In the genomic region with DNA sequence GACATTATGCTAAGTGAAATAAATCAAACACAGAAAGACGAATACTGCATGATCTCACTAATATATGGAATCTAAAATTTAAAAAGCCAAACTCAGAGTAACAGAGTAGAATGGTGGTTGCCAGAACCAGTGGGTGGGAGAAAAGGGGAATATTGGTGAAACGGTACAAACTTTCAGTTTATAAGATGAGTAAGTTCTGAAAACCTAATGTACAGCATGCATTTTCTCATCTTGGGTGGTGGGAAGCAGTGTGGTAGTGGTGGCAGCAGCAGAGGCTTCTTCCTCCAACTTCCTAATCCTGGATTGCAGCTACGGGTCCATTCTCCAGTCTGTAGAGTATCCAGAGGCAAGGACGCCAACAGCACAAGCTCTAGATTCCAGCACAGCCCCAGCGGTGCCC, we compare ENCODE assay signal across 19 cellular contexts. TPM values are rescaled to one million over a fixed set of nuclear protein-coding genes. Genes with fewer than 3 reads are reported as not detected.
A peak's percentile ranks its signal among the peaks of the same experiment; 100 is the strongest.
DNase-seq lines count a peak whose midpoint lies in the region; ATAC-seq and TF ChIP-seq lines count a peak whose summit lies in the region.
"Had no signal": no experiment of that assay in that cellular context is flagged by ENCODE, and none has a peak within 500 bp of the region (broad histone marks: within the 10 kb centered on the region; RNA-seq: fewer than 3 reads in every experiment).

No MANE protein-coding gene starts in this region.

- no peak for DNase-seq in activated T-cell treated with anti-CD3 and anti-CD28 coated beads, Interleukin-2, amount 50 U/mL, for 4 hours
- no peak for DNase-seq in activated T-cell treated with anti-CD3 and anti-CD28 coated beads, Interleukin-2, amount 50 U/mL, for 48 hours
- DNase-seq in GM23338 (ENCODE audit: low spot score) = no peak
- no peak for DNase-seq in effector memory CD8-positive, alpha-beta T cell
- no peak for DNase-seq in stimulated activated naive B cell treated with anti-CD40 and anti-IgM and Interleukin-4, amounts not matched to agents 10 μg/mL and 1 μg/mL and 100 μg/mL, for 72 hours
- no peak for DNase-seq in retina
- DNase-seq in hypothalamus (lab: John Stamatoyannopoulos, UW) = no peak
- DNase-seq in NCI-H510A (lab: John Stamatoyannopoulos, UW) = no peak
- DNase-seq: DMS79, NCI-H1092 treated with DMSO at 0.1 percent for 48 hours, NCI-H146, NCI-H2029 treated with DMSO at 0.1 percent for 48 hours, NCI-H2171, NCI-H69, Peyer's patch had no signal

- peaks cover 6% of the 10 kb centered on the region for H3K36me3 Mint-ChIP-seq in activated T-cell treated with anti-CD3 and anti-CD28 coated beads, Interleukin-2, amount 50 U/mL, for 4 hours (ENCODE audit: insufficient read depth)
- peaks cover 3% of the 10 kb centered on the region; the same call in 1 of the 3 replicates for H3K36me3 Mint-ChIP-seq in GM23338 (ENCODE audit: low read depth)
- peaks cover 4% of the 10 kb centered on the region for H3K36me3 Mint-ChIP-seq in effector memory CD8-positive, alpha-beta T cell (ENCODE audit: insufficient read depth)
- H3K36me3 Mint-ChIP-seq in stimulated activated naive B cell treated with anti-CD40 and anti-IgM and Interleukin-4, amounts not matched to agents 10 μg/mL and 1 μg/mL and 100 μg/mL, for 72 hours = peaks cover 13 to 20% of the 10 kb centered on the region in 2 donors

- TF ChIP-seq CTCF in GM23338 (conservative IDR thresholded peaks at IDR 0.05; ENCODE audit: low read depth in 2 of 2) = no peak

- no peak overlapping the region for H3K4me3 ChIP-seq in GM23338
- H3K4me3 ChIP-seq: A549, BLaER1, K562, Peyer's patch had no signal

- no peak overlapping the region for H2AFZ ChIP-seq in GM23338

- H3K9me3 Mint-ChIP-seq in activated T-cell treated with anti-CD3 and anti-CD28 coated beads, Interleukin-2, amount 50 U/mL, for 4 hours = no peaks in the 10 kb centered on the region
- H3K9me3 Mint-ChIP-seq in GM23338 = no peaks in the 10 kb centered on the region; the same call in 2 of the 3 replicates
- H3K9me3 Mint-ChIP-seq in effector memory CD8-positive, alpha-beta T cell = peaks cover 0 to 2% of the 10 kb centered on the region in 2 donors
- peaks cover 4 to 7% of the 10 kb centered on the region in 2 donors for H3K9me3 Mint-ChIP-seq in stimulated activated naive B cell treated with anti-CD40 and anti-IgM and Interleukin-4, amounts not matched to agents 10 μg/mL and 1 μg/mL and 100 μg/mL, for 72 hours

- no peaks in the 10 kb centered on the region for H3K27me3 ChIP-seq in GM23338 (ENCODE audit: insufficient read depth)
- H3K27me3 ChIP-seq: BLaER1, Peyer's patch had no signal

- H3K79me2 ChIP-seq in GM23338 (replicated peaks; ENCODE audit: insufficient read depth) = peaks cover 100% of the 10 kb centered on the region

- H3K4me3 Mint-ChIP-seq in activated T-cell treated with anti-CD3 and anti-CD28 coated beads, Interleukin-2, amount 50 U/mL, for 4 hours = no peak overlapping the region
- no peak overlapping the region for H3K4me3 Mint-ChIP-seq in GM23338
- H3K4me3 Mint-ChIP-seq in effector memory CD8-positive, alpha-beta T cell = no peak overlapping the region
- no peak overlapping the region for H3K4me3 Mint-ChIP-seq in stimulated activated naive B cell treated with anti-CD40 and anti-IgM and Interleukin-4, amounts not matched to agents 10 μg/mL and 1 μg/mL and 100 μg/mL, for 72 hours

- peaks cover 64% of the 10 kb centered on the region for H3K4me1 Mint-ChIP-seq in activated T-cell treated with anti-CD3 and anti-CD28 coated beads, Interleukin-2, amount 50 U/mL, for 4 hours (ENCODE audit: low read depth)
- peaks cover 13% of the 10 kb centered on the region for H3K4me1 Mint-ChIP-seq in GM23338
- peaks cover 49 to 66% of the 10 kb centered on the region in 2 donors for H3K4me1 Mint-ChIP-seq in effector memory CD8-positive, alpha-beta T cell (ENCODE audit: low read depth in 2 of 2)
- peaks cover 30 to 54% of the 10 kb centered on the region in 2 donors for H3K4me1 Mint-ChIP-seq in stimulated activated naive B cell treated with anti-CD40 and anti-IgM and Interleukin-4, amounts not matched to agents 10 μg/mL and 1 μg/mL and 100 μg/mL, for 72 hours

- peaks cover 8% of the 10 kb centered on the region; the same call in 1 of the 2 replicates for H3K4me1 ChIP-seq in GM23338 (ENCODE audit: insufficient read depth)
- H3K4me1 ChIP-seq: A549, BLaER1 had no signal

- peak; percentile 27 to 50 for ATAC-seq in activated T-cell treated with anti-CD3 and anti-CD28 coated beads, Interleukin-2, amount 50 U/mL, for 4 hours
- ATAC-seq in GM23338 = peak; percentile 49
- no peak for ATAC-seq in effector memory CD8-positive, alpha-beta T cell (replicated peaks)
- ATAC-seq in stimulated activated naive B cell treated with anti-CD40 and anti-IgM and Interleukin-4, amounts not matched to agents 10 μg/mL and 1 μg/mL and 100 μg/mL, for 72 hours (replicated peaks) = no peak
- ATAC-seq: A549, Right ventricle myocardium inferior had no signal

- H3F3A ChIP-seq in GM23338 (replicated peaks; ENCODE audit: low read depth) = no peaks in the 10 kb centered on the region

- no peak overlapping the region for H3K27ac ChIP-seq in GM23338 (ENCODE audit: low read depth)
- H3K27ac ChIP-seq: A549, BLaER1, Peyer's patch had no signal

- H3K9me2 ChIP-seq in GM23338 (ENCODE audit: insufficient read depth) = no peaks in the 10 kb centered on the region

- no peaks in the 10 kb centered on the region for H3K27me3 Mint-ChIP-seq in activated T-cell treated with anti-CD3 and anti-CD28 coated beads, Interleukin-2, amount 50 U/mL, for 4 hours (ENCODE audit: low read depth)
- H3K27me3 Mint-ChIP-seq in GM23338 (ENCODE audit: insufficient read depth, low read depth, poor library complexity) = peaks cover 5% of the 10 kb centered on the region
- no peaks in the 10 kb centered on the region for H3K27me3 Mint-ChIP-seq in effector memory CD8-positive, alpha-beta T cell
- H3K27me3 Mint-ChIP-seq in stimulated activated naive B cell treated with anti-CD40 and anti-IgM and Interleukin-4, amounts not matched to agents 10 μg/mL and 1 μg/mL and 100 μg/mL, for 72 hours = no peaks in the 10 kb centered on the region

- H4K20me1 ChIP-seq in GM23338 (replicated peaks; ENCODE audit: insufficient read depth) = peaks cover 21% of the 10 kb centered on the region

- H3K36me3 ChIP-seq in GM23338 (ENCODE audit: insufficient read depth) = no peaks in the 10 kb centered on the region
- H3K36me3 ChIP-seq: Peyer's patch had no signal

- H3K4me2 ChIP-seq in GM23338 = no peak overlapping the region
- H3K4me2 ChIP-seq: A549, BLaER1 had no signal

- no peak overlapping the region for H3K27ac Mint-ChIP-seq in GM23338
- peak overlapping the region; percentile 34 to 44 for H3K27ac Mint-ChIP-seq in effector memory CD8-positive, alpha-beta T cell
- peak overlapping the region; percentile 20 for H3K27ac Mint-ChIP-seq in stimulated activated naive B cell treated with anti-CD40 and anti-IgM and Interleukin-4, amounts not matched to agents 10 μg/mL and 1 μg/mL and 100 μg/mL, for 72 hours

TF ChIP-seq in GM23338, 12 proteins besides CTCF, POLR2A, EP300 and RAD21:
- TF ChIP-seq ZNF114 (CRISPR knock-in tag; IDR thresholded peaks at IDR 0.05) (no peak), JUNB (IDR thresholded peaks at IDR 0.05; ENCODE audit: unreplicated experiment) (no peak), EZH2 (IDR thresholded peaks at IDR 0.05; ENCODE audit: low read depth, unreplicated experiment) (no peak), STAT1 (IDR thresholded peaks at IDR 0.05; ENCODE audit: unreplicated experiment) (no peak), CREB1 (CRISPR knock-in tag; IDR thresholded peaks at IDR 0.05; ENCODE audit: low read depth) (no peak), EZH2phosphoT487 (IDR thresholded peaks at IDR 0.05; ENCODE audit: unreplicated experiment) (no peak), NANOG (IDR thresholded peaks at IDR 0.05; ENCODE audit: borderline replicate concordance) (no peak)
- TF ChIP-seq, protein P1, sequence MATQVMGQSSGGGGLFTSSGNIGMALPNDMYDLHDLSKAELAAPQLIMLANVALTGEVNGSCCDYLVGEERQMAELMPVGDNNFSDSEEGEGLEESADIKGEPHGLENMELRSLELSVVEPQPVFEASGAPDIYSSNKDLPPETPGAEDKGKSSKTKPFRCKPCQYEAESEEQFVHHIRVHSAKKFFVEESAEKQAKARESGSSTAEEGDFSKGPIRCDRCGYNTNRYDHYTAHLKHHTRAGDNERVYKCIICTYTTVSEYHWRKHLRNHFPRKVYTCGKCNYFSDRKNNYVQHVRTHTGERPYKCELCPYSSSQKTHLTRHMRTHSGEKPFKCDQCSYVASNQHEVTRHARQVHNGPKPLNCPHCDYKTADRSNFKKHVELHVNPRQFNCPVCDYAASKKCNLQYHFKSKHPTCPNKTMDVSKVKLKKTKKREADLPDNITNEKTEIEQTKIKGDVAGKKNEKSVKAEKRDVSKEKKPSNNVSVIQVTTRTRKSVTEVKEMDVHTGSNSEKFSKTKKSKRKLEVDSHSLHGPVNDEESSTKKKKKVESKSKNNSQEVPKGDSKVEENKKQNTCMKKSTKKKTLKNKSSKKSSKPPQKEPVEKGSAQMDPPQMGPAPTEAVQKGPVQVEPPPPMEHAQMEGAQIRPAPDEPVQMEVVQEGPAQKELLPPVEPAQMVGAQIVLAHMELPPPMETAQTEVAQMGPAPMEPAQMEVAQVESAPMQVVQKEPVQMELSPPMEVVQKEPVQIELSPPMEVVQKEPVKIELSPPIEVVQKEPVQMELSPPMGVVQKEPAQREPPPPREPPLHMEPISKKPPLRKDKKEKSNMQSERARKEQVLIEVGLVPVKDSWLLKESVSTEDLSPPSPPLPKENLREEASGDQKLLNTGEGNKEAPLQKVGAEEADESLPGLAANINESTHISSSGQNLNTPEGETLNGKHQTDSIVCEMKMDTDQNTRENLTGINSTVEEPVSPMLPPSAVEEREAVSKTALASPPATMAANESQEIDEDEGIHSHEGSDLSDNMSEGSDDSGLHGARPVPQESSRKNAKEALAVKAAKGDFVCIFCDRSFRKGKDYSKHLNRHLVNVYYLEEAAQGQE (IDR thresholded peaks at IDR 0.05; ENCODE audit: unreplicated experiment) = no peak
- TF ChIP-seq, protein P2, sequence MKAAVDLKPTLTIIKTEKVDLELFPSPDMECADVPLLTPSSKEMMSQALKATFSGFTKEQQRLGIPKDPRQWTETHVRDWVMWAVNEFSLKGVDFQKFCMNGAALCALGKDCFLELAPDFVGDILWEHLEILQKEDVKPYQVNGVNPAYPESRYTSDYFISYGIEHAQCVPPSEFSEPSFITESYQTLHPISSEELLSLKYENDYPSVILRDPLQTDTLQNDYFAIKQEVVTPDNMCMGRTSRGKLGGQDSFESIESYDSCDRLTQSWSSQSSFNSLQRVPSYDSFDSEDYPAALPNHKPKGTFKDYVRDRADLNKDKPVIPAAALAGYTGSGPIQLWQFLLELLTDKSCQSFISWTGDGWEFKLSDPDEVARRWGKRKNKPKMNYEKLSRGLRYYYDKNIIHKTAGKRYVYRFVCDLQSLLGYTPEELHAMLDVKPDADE (IDR thresholded peaks at IDR 0.05) = no peak

RNA-seq across cellular contexts. Expression of gene FRYL, which starts 12.5 kb away (rescaled TPM):
- 10 to 100 TPM; 45.1 to 47.2 (median 46.7) TPM for total RNA-seq in activated T-cell treated with anti-CD3 and anti-CD28 coated beads, Interleukin-2, amount 50 U/mL, for 4 hours
- 44.6 and 53.3 TPM in 2 replicates for total RNA-seq in GM23338 (2014; rRNA removed; shearing (Covaris generic))
- 24.7 and 30.7 TPM in 2 replicates for polyA plus RNA-seq in GM23338 (2016; fragmentation: Nextera tagmentation; extraction: Ambion mirVana)

Comparison
In these comparisons a context has a peak if more than half of its experiments do, and no peak if none do; other contexts are left out.
1. ATAC-seq: peak in activated T-cell treated with anti-CD3 and anti-CD28 coated beads, Interleukin-2, amount 50 U/mL, for 4 hours (2 of 2) and GM23338 (single experiment); none in effector memory CD8-positive, alpha-beta T cell (single experiment) and stimulated activated naive B cell treated with anti-CD40 and anti-IgM and Interleukin-4, amounts not matched to agents 10 μg/mL and 1 μg/mL and 100 μg/mL, for 72 hours (0 of 2).